In the genomic region with DNA sequence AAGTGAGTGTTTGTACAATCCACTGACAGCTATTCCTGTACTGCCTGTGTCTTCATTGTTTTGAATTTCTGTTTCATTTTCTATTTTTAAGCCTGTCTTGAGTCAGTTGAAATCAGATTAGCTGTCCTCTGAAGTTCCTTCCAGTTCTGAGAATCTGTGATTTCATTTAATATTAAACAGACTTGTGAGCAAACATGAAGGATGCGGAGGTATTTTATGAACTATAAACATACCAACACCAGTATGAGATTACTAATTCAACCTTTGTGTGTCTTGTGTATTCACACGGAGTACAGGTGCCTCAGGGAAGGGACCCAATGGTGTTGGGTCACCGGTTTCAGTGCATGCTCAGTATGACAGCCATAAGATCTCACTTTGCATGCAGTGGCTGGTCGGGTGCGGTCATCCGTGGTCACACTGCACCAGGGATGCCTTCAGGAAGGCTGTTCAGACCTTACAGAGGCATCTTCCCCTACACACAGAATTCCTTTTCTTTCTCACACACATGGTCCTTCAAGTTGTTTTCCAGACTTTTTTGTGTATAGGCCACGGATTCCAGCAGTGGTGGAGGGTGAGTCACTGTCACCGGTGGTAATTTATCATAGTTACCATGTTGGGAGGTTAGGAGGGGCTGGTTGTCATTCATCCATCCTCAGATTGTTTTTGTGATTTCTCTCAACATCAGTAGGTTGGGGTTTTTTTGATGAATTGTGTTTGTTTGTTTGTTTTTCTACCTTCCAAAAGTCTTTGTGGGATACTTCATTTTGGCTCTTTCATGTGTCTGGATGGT, we compare ENCODE assay signal across 9 cellular contexts.
A peak's percentile ranks its signal among the peaks of the same experiment; 100 is the strongest.
DNase-seq lines count a peak whose midpoint lies in the region; ATAC-seq, FAIRE-seq and TF ChIP-seq lines count a peak whose summit lies in the region.
"Had no signal": no experiment of that assay in that cellular context is flagged by ENCODE, and none has a peak within 500 bp of the region (broad histone marks: within the 10 kb centered on the region; RNA-seq: fewer than 3 reads in every experiment).

No MANE protein-coding gene starts in this region.

- no peak for TF ChIP-seq CTCF in testis (IDR thresholded peaks at IDR 0.05)
- no peak for TF ChIP-seq CTCF in right atrium auricular region (IDR thresholded peaks at IDR 0.05)
- no peak for TF ChIP-seq CTCF in HepG2 (CRISPR knock-in tag; IDR thresholded peaks at IDR 0.05)

- TF ChIP-seq RAD21 in HepG2 (CRISPR knock-in tag; IDR thresholded peaks at IDR 0.05): no peak

- peaks cover 23 to 50% (median 40%) of the 10 kb centered on the region in 11 experiments for H3K27me3 ChIP-seq in BLaER1 treated with 17β-estradiol and CSF1 and Interleukin-3, amounts not matched to agents 10 nM and 100 nM
- no peaks in the 10 kb centered on the region for H3K27me3 ChIP-seq in testis
- H3K27me3 ChIP-seq in right atrium auricular region: no peaks in the 10 kb centered on the region
- H3K27me3 ChIP-seq in HepG2 (ENCODE audit: control insufficient read depth in 1 of 2, insufficient read depth in 2 of 2, low read length in 2 of 2): peaks cover 16 to 88% of the 10 kb centered on the region in 2 experiments; a peak in 4 of 5 replicates

- no peaks in the 10 kb centered on the region for H3K27me3 Mint-ChIP-seq in T-helper 2 cell treated with Interferon-gamma antibody and Interleukin-4, amounts not matched to agents 5 μg/mL and 100 μg/mL, for 36 hours (ENCODE audit: low read depth)

- DNase-seq in T-helper 2 cell treated with Interferon-gamma antibody and Interleukin-4, amounts not matched to agents 5 μg/mL and 100 μg/mL, for 36 hours (ENCODE audit: low spot score): peak; percentile 49
- DNase-seq in COLO829 (ENCODE audit: low spot score): no peak
- DNase-seq in testis: no peak
- no peak for DNase-seq in right atrium auricular region (ENCODE audit: low spot score)
- no peak for DNase-seq in HepG2 (ENCODE audit: low spot score)

- WGBS in testis, 2 donors: 85 to 88% methylated on average over 8 of the region's 8 CpGs
- WGBS in HepG2 (ENCODE audit: low lambda C conversion rate): 23% methylated on average over 7 of the region's 8 CpGs

- intact Hi-C loops in testis (cut with DNase I; ENCODE audit: low total_unique reads) (no loop called here), HepG2 (cut with micrococcal nuclease; ENCODE audit: unreplicated experiment) (loop anchor here (10.0 kb wide), 1 partner anchor 227 kb away; no protein-coding TSS in a partner anchor)

- CTCF ChIA-PET in HepG2 (lab: Yijun Ruan, JAX; ENCODE audit: low intra/inter-chr PET ratio, low total read pairs): no interaction called here

- peaks cover 12% of the 10 kb centered on the region for H3K36me3 Mint-ChIP-seq in T-helper 2 cell treated with Interferon-gamma antibody and Interleukin-4, amounts not matched to agents 5 μg/mL and 100 μg/mL, for 36 hours (ENCODE audit: low read depth)

- TF ChIP-seq POLR2A in GM18951 (IDR thresholded peaks at IDR 0.05; ENCODE audit: extremely low read depth, insufficient read depth, insufficient read length) (peak; percentile 25), testis (IDR thresholded peaks at IDR 0.05) (no peak), HepG2 (IDR thresholded peaks at IDR 0.05; ENCODE audit: insufficient read depth in 1 of 2, low read depth in 2 of 2, low read length in 2 of 2) (no peak)

- no peak for FAIRE-seq in HepG2 (lab: Jason Lieb, UNC)
- FAIRE-seq: endothelial cell of umbilical vein had no signal

- H3K4me1 ChIP-seq in BLaER1 treated with 17β-estradiol and CSF1 and Interleukin-3, amounts not matched to agents 10 nM and 100 nM: peaks cover 17 to 51% (median 44%) of the 10 kb centered on the region in 10 experiments
- H3K4me1 ChIP-seq in testis (no peaks in the 10 kb centered on the region), right atrium auricular region (no peaks in the 10 kb centered on the region), HepG2 (ENCODE audit: insufficient read depth, low read length) (no peaks in the 10 kb centered on the region)

- H3K27ac ChIP-seq in BLaER1 treated with 17β-estradiol and CSF1 and Interleukin-3, amounts not matched to agents 10 nM and 100 nM: no peak overlapping the region
- no peak overlapping the region for H3K27ac ChIP-seq in testis
- no peak overlapping the region for H3K27ac ChIP-seq in right atrium auricular region
- no peak overlapping the region for H3K27ac ChIP-seq in HepG2 (ENCODE audit: extremely low read length, insufficient read depth, low read length)

- H3K4me2 ChIP-seq in BLaER1 treated with 17β-estradiol and CSF1 and Interleukin-3, amounts not matched to agents 10 nM and 100 nM: peak overlapping the region; percentile 32 to 70 (median 48); a peak in 20 of 22 replicates
- no peak overlapping the region for H3K4me2 ChIP-seq in HepG2 (ENCODE audit: low read depth, low read length)

- POLR2A ChIA-PET in HepG2 (lab: Yijun Ruan, JAX): no interaction called here

- no peak overlapping the region for H3K4me3 ChIP-seq in BLaER1 treated with 17β-estradiol and CSF1 and Interleukin-3, amounts not matched to agents 10 nM and 100 nM
- H3K4me3 ChIP-seq in testis: no peak overlapping the region
- no peak overlapping the region for H3K4me3 ChIP-seq in right atrium auricular region
- no peak overlapping the region for H3K4me3 ChIP-seq in HepG2 (replicated peaks in 1 of 3; ENCODE audit: insufficient read depth in 1 of 3, low read depth in 2 of 3, low read length in 3 of 3)

- no peaks in the 10 kb centered on the region for H3K36me3 ChIP-seq in BLaER1 treated with 17β-estradiol and CSF1 and Interleukin-3, amounts not matched to agents 10 nM and 100 nM
- H3K36me3 ChIP-seq in testis (ENCODE audit: low read depth, missing control alignments) (no peaks in the 10 kb centered on the region), right atrium auricular region (no peaks in the 10 kb centered on the region), HepG2 (replicated peaks in 1 of 2; ENCODE audit: control insufficient read depth in 1 of 2, insufficient read depth in 2 of 2, low read length in 2 of 2) (no peaks in the 10 kb centered on the region)

- H3K4me1 Mint-ChIP-seq in T-helper 2 cell treated with Interferon-gamma antibody and Interleukin-4, amounts not matched to agents 5 μg/mL and 100 μg/mL, for 36 hours (ENCODE audit: low read depth): peaks cover 63% of the 10 kb centered on the region

- in situ Hi-C loops in GM18951 (cut with MboI; ENCODE audit: low sequenced_read_pairs, unreplicated experiment): no loop called here
- in situ Hi-C loops in HepG2 (cut with HindIII; ENCODE audit: extremely low pct_ligation_motif_present, low pct_unique_long_range_greater_than_20kb): loop anchor here (25.0 kb wide), 1 partner anchor 404 kb away; no protein-coding TSS in a partner anchor

- H3K27ac Mint-ChIP-seq in T-helper 2 cell treated with Interferon-gamma antibody and Interleukin-4, amounts not matched to agents 5 μg/mL and 100 μg/mL, for 36 hours: peak overlapping the region; percentile 94

- ATAC-seq in HG02884 (IDR thresholded peaks at IDR 0.05; ENCODE audit: unreplicated experiment) (peak; percentile 78), HepG2 (no peak)

- BruUV-seq in HepG2 (replicated peaks; lab: Mats Ljungman, UMichigan): no TSS peak

- no peaks in the 10 kb centered on the region for H3K79me2 ChIP-seq in HepG2 (ENCODE audit: insufficient read depth, low read length)

- TF ChIP-seq EP300 in HepG2 (IDR thresholded peaks at IDR 0.05; ENCODE audit: low read depth in 2 of 2, low read length in 2 of 2): no peak
- TF ChIP-seq EP300 in HepG2 (CRISPR knock-in tag; IDR thresholded peaks at IDR 0.05; ENCODE audit: borderline replicate concordance): no peak

- H3K4me3 Mint-ChIP-seq in T-helper 2 cell treated with Interferon-gamma antibody and Interleukin-4, amounts not matched to agents 5 μg/mL and 100 μg/mL, for 36 hours: peak overlapping the region; percentile 83

- no peak overlapping the region for H3K9ac ChIP-seq in BLaER1 treated with 17β-estradiol and CSF1 and Interleukin-3, amounts not matched to agents 10 nM and 100 nM
- H3K9ac ChIP-seq in HepG2 (ENCODE audit: insufficient read depth, low read depth, low read length): no peak overlapping the region

- H2AFZ ChIP-seq in HepG2 (ENCODE audit: low read length): no peak overlapping the region

- peaks cover 0 to 18% (median 0%) of the 10 kb centered on the region in 11 experiments; a peak in 2 of 22 replicates for H4K20me1 ChIP-seq in BLaER1 treated with 17β-estradiol and CSF1 and Interleukin-3, amounts not matched to agents 10 nM and 100 nM
- no peaks in the 10 kb centered on the region for H4K20me1 ChIP-seq in HepG2 (ENCODE audit: insufficient read depth, low read length)

- H3K9me3 ChIP-seq in BLaER1 treated with 17β-estradiol and CSF1 and Interleukin-3, amounts not matched to agents 10 nM and 100 nM (replicated peaks in 1 of 11): peaks cover 0 to 22% (median 0%) of the 10 kb centered on the region in 11 experiments; a peak in 6 of 22 replicates
- no peaks in the 10 kb centered on the region for H3K9me3 ChIP-seq in testis
- H3K9me3 ChIP-seq in right atrium auricular region: no peaks in the 10 kb centered on the region
- H3K9me3 ChIP-seq in HepG2 (ENCODE audit: low read length): no peaks in the 10 kb centered on the region

- peaks cover under 1% of the 10 kb centered on the region for H3K9me3 Mint-ChIP-seq in T-helper 2 cell treated with Interferon-gamma antibody and Interleukin-4, amounts not matched to agents 5 μg/mL and 100 μg/mL, for 36 hours

TF ChIP-seq in HepG2, 621 proteins besides CTCF, POLR2A, EP300 and RAD21:
- TF ChIP-seq ZSCAN22 (CRISPR knock-in tag; IDR thresholded peaks at IDR 0.05): no peak
- no peak for TF ChIP-seq ZFP1 (CRISPR knock-in tag; IDR thresholded peaks at IDR 0.05)
- TF ChIP-seq ZNF232 (CRISPR knock-in tag; IDR thresholded peaks at IDR 0.05; ENCODE audit: borderline replicate concordance): no peak
- TF ChIP-seq ZNF282 (IDR thresholded peaks at IDR 0.05; ENCODE audit: partially characterized antibody): no peak
- TF ChIP-seq ZMYM3 (CRISPR knock-in tag; IDR thresholded peaks at IDR 0.05): no peak
- no peak for TF ChIP-seq SP140L (CRISPR knock-in tag; IDR thresholded peaks at IDR 0.05; ENCODE audit: borderline replicate concordance)
- TF ChIP-seq DNMT3B (CRISPR knock-in tag; conservative IDR thresholded peaks at IDR 0.05): no peak
- no peak for TF ChIP-seq CBX2 (IDR thresholded peaks at IDR 0.05; ENCODE audit: low read depth, low read length)
- no peak for TF ChIP-seq CBX2 (CRISPR knock-in tag; IDR thresholded peaks at IDR 0.05; ENCODE audit: low read depth)
- no peak for TF ChIP-seq ZNF557 (CRISPR knock-in tag; IDR thresholded peaks at IDR 0.05)
